In genomic region chr22:27668828-27669797, GRCh38 we compare ENCODE assay signal across 9 cellular contexts.
A peak's percentile ranks its signal among the peaks of the same experiment; 100 is the strongest.
DNase-seq lines count a peak whose midpoint lies in the region; ATAC-seq and TF ChIP-seq lines count a peak whose summit lies in the region.
"Had no signal": no experiment of that assay in that cellular context is flagged by ENCODE, and none has a peak within 500 bp of the region (broad histone marks: within the 10 kb centered on the region; RNA-seq: fewer than 3 reads in every experiment).

No MANE protein-coding gene starts in this region.

- H3K4me1 ChIP-seq in BLaER1, result peaks cover 79% of the 10 kb centered on the region

- TF ChIP-seq CTCF in brain microvascular endothelial cell (IDR thresholded peaks at IDR 0.05; ENCODE audit: low read depth, low read length, missing control alignments), result no peak

- no peaks in the 10 kb centered on the region for H4K20me1 ChIP-seq in BLaER1

- H3K27me3 ChIP-seq in BLaER1 (no peaks in the 10 kb centered on the region), brain microvascular endothelial cell (replicated peaks) (no peaks in the 10 kb centered on the region)

- in situ Hi-C loops in brain microvascular endothelial cell (cut with HindIII; ENCODE audit: low pct_ligation_motif_present, low sequenced_read_pairs), result no loop called here

- H3K9me3 ChIP-seq in BLaER1, result peaks cover 5% of the 10 kb centered on the region; the same call in 1 of the 2 replicates

- H3K4me3 ChIP-seq in BLaER1, result no peak overlapping the region
- no peak overlapping the region for H3K4me3 ChIP-seq in brain microvascular endothelial cell (ENCODE audit: low read depth, low read length)

- H3K4me2 ChIP-seq in BLaER1, result peak overlapping the region; percentile 82

- DNase-seq in NAMALWA (ENCODE audit: low spot score), result peak; percentile 9
- peak; percentile 78 for DNase-seq in brain microvascular endothelial cell
- peak; percentile 67 to 73 for DNase-seq in lung microvascular endothelial cell (ENCODE audit: low read depth in 2 of 2)
- no peak for DNase-seq in NK-92 (lab: John Stamatoyannopoulos, UW; ENCODE audit: unreplicated experiment)
- DNase-seq in activated T-cell treated with anti-CD3 and anti-CD28 coated beads, Interleukin-2, amount 50 U/mL, for 48 hours, result no peak
- DNase-seq: activated CD4-positive, alpha-beta T cell treated with anti-CD3 and anti-CD28 coated beads for 4 hours had no signal

- peak overlapping the region; percentile 75; the same call in 1 of the 2 replicates for H3K9ac ChIP-seq in BLaER1

- H3K27ac ChIP-seq in BLaER1 (peak overlapping the region; percentile 94), brain microvascular endothelial cell (no peak overlapping the region)

- ATAC-seq in HG03460 (IDR thresholded peaks at IDR 0.05; ENCODE audit: unreplicated experiment), result no peak
- no peak for ATAC-seq in GM19467 (IDR thresholded peaks at IDR 0.05; ENCODE audit: unreplicated experiment)

- H3K36me3 ChIP-seq in BLaER1 (no peaks in the 10 kb centered on the region), brain microvascular endothelial cell (replicated peaks) (no peaks in the 10 kb centered on the region)

Comparison
In these comparisons a context has a peak if more than half of its experiments do, and no peak if none do; other contexts are left out.
1. DNase-seq: peak in NAMALWA (single experiment), brain microvascular endothelial cell (single experiment) and lung microvascular endothelial cell (2 of 2); none in NK-92 (single experiment) and activated T-cell treated with anti-CD3 and anti-CD28 coated beads, Interleukin-2, amount 50 U/mL, for 48 hours (0 of 2).